Comparison of ENCODE assay signal across 8 cellular contexts in the genomic region with DNA sequence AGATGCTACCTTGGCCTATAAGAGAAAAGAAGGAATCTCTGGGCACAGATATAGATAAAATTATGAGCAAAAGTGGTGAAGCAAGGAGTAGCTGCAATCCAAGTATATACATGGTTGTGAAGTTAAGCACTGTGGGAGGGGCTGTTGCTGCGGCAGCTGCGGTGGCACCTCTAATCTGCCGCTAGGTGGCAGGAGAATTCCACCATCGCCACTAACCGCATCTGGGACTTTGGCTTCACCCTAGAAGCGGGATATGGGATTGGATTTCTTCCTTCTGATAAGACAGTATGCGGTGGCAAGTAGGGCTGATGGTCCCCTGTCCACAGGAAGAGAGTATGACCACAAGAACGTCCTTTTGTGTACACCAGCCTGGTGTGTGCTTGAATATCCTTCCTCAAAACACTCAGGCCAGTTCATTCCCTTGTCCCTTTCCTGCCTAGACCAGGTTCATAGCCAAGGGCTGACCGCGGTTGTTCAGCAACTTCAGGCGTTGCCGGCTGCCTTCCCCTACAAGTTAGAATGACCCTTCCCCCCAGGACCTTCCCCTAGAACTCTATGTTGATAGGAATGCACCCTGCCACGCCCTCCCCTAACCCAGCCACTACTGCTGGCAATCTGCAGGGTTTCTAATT. TPM values are rescaled to one million over a fixed set of nuclear protein-coding genes. Genes with fewer than 3 reads are reported as not detected.
DNase-seq lines count a peak whose midpoint lies in the region; ATAC-seq and TF ChIP-seq lines count a peak whose summit lies in the region.

No MANE protein-coding gene starts in this region.

- CTCF ChIA-PET in mammary epithelial cell (lab: Charles Lee; ENCODE audit: low non-redundant PET): no interaction called here

- H3K36me3 ChIP-seq in mammary epithelial cell (ENCODE audit: insufficient read depth, low read length): no peaks in the 10 kb centered on the region

- TF ChIP-seq CTCF in mammary epithelial cell (conservative IDR thresholded peaks at IDR 0.05 in 1 of 2, IDR thresholded peaks at IDR 0.05 in 1 of 2; ENCODE audit: extremely low read depth in 1 of 2, insufficient read depth in 1 of 2, low read depth in 1 of 2, low read length in 2 of 2): peak; percentile 29 to 58

- peaks cover 37% of the 10 kb centered on the region for H3K9me3 ChIP-seq in mammary epithelial cell (replicated peaks; ENCODE audit: insufficient read depth, low read length)

- H3K79me2 ChIP-seq in mammary epithelial cell (ENCODE audit: insufficient read depth, low read length): no peaks in the 10 kb centered on the region

- H2AFZ ChIP-seq in mammary epithelial cell (ENCODE audit: low read depth, low read length): no peak overlapping the region

- no peak overlapping the region for H3K4me2 ChIP-seq in mammary epithelial cell (ENCODE audit: insufficient read depth, low read depth, low read length)

- no peaks in the 10 kb centered on the region for H3K4me1 ChIP-seq in mammary epithelial cell (ENCODE audit: insufficient read depth, low read length)

- 9% methylated on average over 12 of the region's 13 CpGs for WGBS in mammary epithelial cell (ENCODE audit: low coverage, missing lambda C conversion rate)

- no peak overlapping the region for H3K9ac ChIP-seq in mammary epithelial cell (ENCODE audit: insufficient read depth, low read length)

- no peak for ATAC-seq in GM21717 (IDR thresholded peaks at IDR 0.05; ENCODE audit: unreplicated experiment)

- dilution Hi-C loops in mammary epithelial cell (cut with HindIII; ENCODE audit: low sequenced_read_pairs): no loop called here

- no peaks in the 10 kb centered on the region for H4K20me1 ChIP-seq in mammary epithelial cell (ENCODE audit: insufficient read depth, low read length)

- in situ Hi-C loops in mammary epithelial cell (cut with MboI; ENCODE audit: low sequenced_read_pairs in 2 of 2): no loop called here

- no peak overlapping the region for H3K27ac ChIP-seq in mammary epithelial cell (ENCODE audit: insufficient read depth, low read depth, low read length)

- intact Hi-C loops in mammary epithelial cell (cut with micrococcal nuclease): no loop called here

- no peak overlapping the region for H3K4me3 ChIP-seq in mammary epithelial cell (replicated peaks in 1 of 3; ENCODE audit: insufficient read depth in 1 of 3, low read depth in 2 of 3, low read length in 3 of 3)

- no peaks in the 10 kb centered on the region for H3K27me3 ChIP-seq in mammary epithelial cell (ENCODE audit: insufficient read depth, low read length)

- no TSS peak for BruUV-seq in mammary epithelial cell (replicated peaks; lab: Mats Ljungman, UMichigan)

- peak; percentile 16 for DNase-seq in activated naive CD4-positive, alpha-beta T cell treated with Interleukin-2 at 50 U/mL for 16 hours
- DNase-seq in activated naive CD4-positive, alpha-beta T cell treated with anti-CD3 and anti-CD28 coated beads, Interleukin-2, amount 50 U/mL, for 16 hours: no peak
- DNase-seq in LoVo (ENCODE audit: low spot score) (peak; percentile 72), SHP77 treated with DMSO at 0.1 percent for 48 hours (lab: John Stamatoyannopoulos, UW) (peak; percentile 35), mammary epithelial cell (peak; percentile 12), iris pigment epithelial cell (ENCODE audit: low read depth) (peak; percentile 53)
- peak; percentile 27 for DNase-seq in stimulated activated CD4-positive, alpha-beta T cell treated with anti-CD3 and anti-CD28 coated beads, Interleukin-1b, Interleukin-23, amount 100 ng/mL, for 48 hours

RNA-seq across cellular contexts. Expression of a gene that starts 5.1 kb away (rescaled TPM):
- total RNA-seq in mammary epithelial cell: not detected
- polyA plus RNA-seq in mammary epithelial cell: not detected
- polyA minus RNA-seq in mammary epithelial cell: not detected

RNA-seq across cellular contexts. Expression of a gene that starts 44.6 kb away (rescaled TPM):
- total RNA-seq in mammary epithelial cell: 10 to 100 TPM in 1 of 2 donors, under 1 TPM in 1; 0.31 to 23.2 TPM
- 0.06 TPM for polyA plus RNA-seq in mammary epithelial cell
- not detected for polyA minus RNA-seq in mammary epithelial cell
